8 cellular contexts compared by ENCODE assay signal in the genomic region with DNA sequence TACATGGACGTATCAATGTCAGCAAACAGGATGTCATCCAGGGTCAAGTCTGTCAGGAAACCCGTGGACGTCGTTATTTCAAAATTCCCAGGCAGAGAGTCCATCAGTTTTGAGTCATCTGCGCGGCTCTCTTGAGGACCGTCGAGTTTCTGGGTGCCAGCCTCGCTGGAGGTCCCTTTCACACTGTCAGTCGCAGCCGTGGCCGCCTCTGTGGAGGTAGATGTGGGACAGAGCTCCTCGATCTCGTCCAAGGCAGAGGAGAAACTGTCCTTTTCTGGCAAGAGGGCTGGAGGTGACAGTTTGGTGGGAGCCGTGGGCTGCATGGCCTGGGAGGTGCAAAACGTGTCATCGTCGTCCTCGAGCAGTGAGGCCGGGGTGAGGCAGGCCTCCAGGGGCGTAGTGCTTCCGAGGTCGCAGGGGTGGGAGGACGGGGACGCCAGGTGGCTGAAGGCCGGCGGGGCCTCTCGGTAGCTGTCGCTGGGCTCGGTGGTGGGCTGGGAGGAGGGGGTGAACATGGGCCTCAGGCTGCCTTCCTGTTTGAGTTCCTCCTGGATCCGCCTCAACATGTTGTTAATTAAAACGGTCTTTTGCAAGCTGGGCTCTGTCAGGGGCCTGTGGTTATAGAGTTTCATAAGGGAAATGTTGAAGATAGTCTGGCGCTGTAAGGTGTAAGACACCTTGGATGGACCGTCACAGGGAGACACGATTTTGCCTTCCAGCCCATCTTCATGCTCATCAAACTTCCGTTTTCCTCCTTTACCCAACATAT. TPM values are rescaled to one million over a fixed set of nuclear protein-coding genes. Genes with fewer than 3 reads are reported as not detected.
DNase-seq lines count a peak whose midpoint lies in the region; ATAC-seq and TF ChIP-seq lines count a peak whose summit lies in the region.

No MANE protein-coding gene starts in this region.

- no peak for ATAC-seq in left ventricle myocardium superior
- peak; percentile 56 for ATAC-seq in HG03097 (IDR thresholded peaks at IDR 0.05; ENCODE audit: low FRiP score, unreplicated experiment)
- peak; percentile 69 for ATAC-seq in activated CD8-positive, alpha-beta T cell treated with anti-CD3 and anti-CD28 coated beads, Interleukin-2, amount 10 ng/mL, durations not matched to agents 7 days and 5 days

- peak overlapping the region; percentile 41 for H3K4me3 Mint-ChIP-seq in activated CD8-positive, alpha-beta T cell treated with anti-CD3 and anti-CD28 coated beads, Interleukin-2, amount 10 ng/mL, durations not matched to agents 7 days and 5 days
- H3K4me3 Mint-ChIP-seq in stimulated activated naive CD8-positive, alpha-beta T cell treated with anti-CD3 and anti-CD28 coated beads, Interleukin-15, Interleukin-2, amounts not matched to agents 100 ng/mL and 50 ng/mL, for 24 hours: peak overlapping the region; percentile 62

- POLR2A ChIA-PET in activated CD8-positive, alpha-beta T cell treated with anti-CD3 and anti-CD28 coated beads, Interleukin-2, amount 10 ng/mL, durations not matched to agents 7 days and 5 days (lab: Charles Lee): interaction anchor here (0.7 to 2.4 kb wide), 5 partner anchors 11 to 184 kb away, joined by 3 to 9 read pairs (median 3); partner anchors contain the start of genes AFTPH and SERTAD2

- CTCF ChIA-PET in activated CD8-positive, alpha-beta T cell treated with anti-CD3 and anti-CD28 coated beads, Interleukin-2, amount 10 ng/mL, durations not matched to agents 7 days and 5 days (lab: Charles Lee): interaction anchor here (1.0 to 3.1 kb wide), 8 partner anchors 9 to 231 kb away, joined by 3 to 25 read pairs (median 5); partner anchors contain the start of genes AFTPH and SERTAD2

- peaks cover 36% of the 10 kb centered on the region for H3K36me3 ChIP-seq in right atrium auricular region

- peaks cover 37% of the 10 kb centered on the region for H3K36me3 Mint-ChIP-seq in activated CD8-positive, alpha-beta T cell treated with anti-CD3 and anti-CD28 coated beads, Interleukin-2, amount 10 ng/mL, durations not matched to agents 7 days and 5 days (ENCODE audit: low read depth)
- peaks cover 42% of the 10 kb centered on the region for H3K36me3 Mint-ChIP-seq in stimulated activated naive CD8-positive, alpha-beta T cell treated with anti-CD3 and anti-CD28 coated beads, Interleukin-15, Interleukin-2, amounts not matched to agents 100 ng/mL and 50 ng/mL, for 24 hours (ENCODE audit: low read depth)

- H3K4me1 ChIP-seq in right atrium auricular region: peaks cover 0 to 49% of the 10 kb centered on the region in 2 donors

- intact Hi-C loops in left ventricle myocardium superior (cut with micrococcal nuclease): no loop called here

- H3K4me1 Mint-ChIP-seq in activated CD8-positive, alpha-beta T cell treated with anti-CD3 and anti-CD28 coated beads, Interleukin-2, amount 10 ng/mL, durations not matched to agents 7 days and 5 days (ENCODE audit: low read depth): peaks cover 57% of the 10 kb centered on the region
- H3K4me1 Mint-ChIP-seq in stimulated activated naive CD8-positive, alpha-beta T cell treated with anti-CD3 and anti-CD28 coated beads, Interleukin-15, Interleukin-2, amounts not matched to agents 100 ng/mL and 50 ng/mL, for 24 hours (ENCODE audit: low read depth): peaks cover 59% of the 10 kb centered on the region

- H3K4me3 ChIP-seq in right atrium auricular region: no peak overlapping the region

- no peaks in the 10 kb centered on the region for H3K9me3 Mint-ChIP-seq in activated CD8-positive, alpha-beta T cell treated with anti-CD3 and anti-CD28 coated beads, Interleukin-2, amount 10 ng/mL, durations not matched to agents 7 days and 5 days (ENCODE audit: insufficient read depth)
- H3K9me3 Mint-ChIP-seq in stimulated activated naive CD8-positive, alpha-beta T cell treated with anti-CD3 and anti-CD28 coated beads, Interleukin-15, Interleukin-2, amounts not matched to agents 100 ng/mL and 50 ng/mL, for 24 hours: no peaks in the 10 kb centered on the region

- no peaks in the 10 kb centered on the region for H3K27me3 Mint-ChIP-seq in activated CD8-positive, alpha-beta T cell treated with anti-CD3 and anti-CD28 coated beads, Interleukin-2, amount 10 ng/mL, durations not matched to agents 7 days and 5 days (ENCODE audit: low read depth)
- H3K27me3 Mint-ChIP-seq in stimulated activated naive CD8-positive, alpha-beta T cell treated with anti-CD3 and anti-CD28 coated beads, Interleukin-15, Interleukin-2, amounts not matched to agents 100 ng/mL and 50 ng/mL, for 24 hours: no peaks in the 10 kb centered on the region

- no peaks in the 10 kb centered on the region for H3K9me3 ChIP-seq in right atrium auricular region

- no peak for TF ChIP-seq CTCF in right atrium auricular region (IDR thresholded peaks at IDR 0.05)

- DNase-seq in right atrium auricular region (ENCODE audit: low spot score) (peak; percentile 42), left ventricle myocardium superior (no peak), COLO668 (lab: John Stamatoyannopoulos, UW; ENCODE audit: unreplicated experiment) (no peak), retina (no peak), NCI-H1694 (lab: John Stamatoyannopoulos, UW) (no peak)
- DNase-seq in activated CD8-positive, alpha-beta T cell treated with anti-CD3 and anti-CD28 coated beads, Interleukin-2, amount 10 ng/mL, durations not matched to agents 7 days and 5 days: peak; percentile 49

- H3K27ac ChIP-seq in right atrium auricular region: no peak overlapping the region

- no peaks in the 10 kb centered on the region for H3K27me3 ChIP-seq in right atrium auricular region

- H3K27ac Mint-ChIP-seq in activated CD8-positive, alpha-beta T cell treated with anti-CD3 and anti-CD28 coated beads, Interleukin-2, amount 10 ng/mL, durations not matched to agents 7 days and 5 days: peak overlapping the region; percentile 90
- H3K27ac Mint-ChIP-seq in stimulated activated naive CD8-positive, alpha-beta T cell treated with anti-CD3 and anti-CD28 coated beads, Interleukin-15, Interleukin-2, amounts not matched to agents 100 ng/mL and 50 ng/mL, for 24 hours: peak overlapping the region; percentile 91

RNA-seq across cellular contexts. Expression of gene SERTAD2, which starts 17.4 kb away (rescaled TPM):
- total RNA-seq in right atrium auricular region (10 to 100 TPM; 15.8 to 22.2 TPM), left ventricle myocardium superior (14.6 TPM)
- 10 to 100 TPM; 21.4 to 21.8 TPM for total RNA-seq in activated CD8-positive, alpha-beta T cell treated with anti-CD3 and anti-CD28 coated beads, Interleukin-2, amount 10 ng/mL, durations not matched to agents 7 days and 5 days

Comparison
In these comparisons a context has a peak if more than half of its experiments do, and no peak if none do; other contexts are left out.
1. DNase-seq: peak in right atrium auricular region (single experiment) and activated CD8-positive, alpha-beta T cell treated with anti-CD3 and anti-CD28 coated beads, Interleukin-2, amount 10 ng/mL, durations not matched to agents 7 days and 5 days (single experiment); none in left ventricle myocardium superior (single experiment), COLO668 (single experiment), retina (single experiment) and NCI-H1694 (single experiment).